In genomic region chr7:44606341-44607140, GRCh38 we compare ENCODE assay signal across 1 cellular context.
TF ChIP-seq lines count a peak whose summit lies in the region.

TSS of gene OGDH (plus strand) at chr7:44606627. CDS start at chr7:44624344, 17,717 bp downstream.

TF ChIP-seq in K562, 482 proteins besides CTCF, POLR2A, EP300 and RAD21 (continued from another document and continues in another):
- TF ChIP-seq E4F1 (CRISPR knock-in tag; IDR thresholded peaks at IDR 0.05; ENCODE audit: borderline replicate concordance) (no peak), ZNF124 (CRISPR knock-in tag; IDR thresholded peaks at IDR 0.05) (no peak), CBX8 (IDR thresholded peaks at IDR 0.05; ENCODE audit: borderline replicate concordance, extremely low read depth, low read depth, low read length, poor library complexity, severe bottlenecking) (no peak), ZNF133 (CRISPR knock-in tag; IDR thresholded peaks at IDR 0.05) (no peak), NFIC (IDR thresholded peaks at IDR 0.05) (0 out of 2 replicates have a peak, but pooled peaks have one; percentile 36), ZNF740 (CRISPR knock-in tag; IDR thresholded peaks at IDR 0.05) (no peak), ZNF740 (tag; IDR thresholded peaks at IDR 0.05) (no peak), XRCC5 (IDR thresholded peaks at IDR 0.05; ENCODE audit: low read depth, low read length) (0 out of 2 replicates have a peak, but pooled peaks have one; percentile 28), DMBX1 (CRISPR knock-in tag; IDR thresholded peaks at IDR 0.05; ENCODE audit: borderline replicate concordance) (peak; percentile 57; the same call in 1 of the 2 replicates), DNMT1 (IDR thresholded peaks at IDR 0.05) (no peak), ZNF232 (CRISPR knock-in tag; IDR thresholded peaks at IDR 0.05) (no peak), SRSF1 (IDR thresholded peaks at IDR 0.05; ENCODE audit: low read depth, low read length) (0 out of 2 replicates have a peak, but pooled peaks have one; percentile 40), NELFE (IDR thresholded peaks at IDR 0.05; ENCODE audit: insufficient read depth, insufficient read length) (no peak), ZNF277 (CRISPR knock-in tag; IDR thresholded peaks at IDR 0.05; ENCODE audit: borderline replicate concordance) (no peak), GTF2A2 (tag; IDR thresholded peaks at IDR 0.05) (no peak), MCM5 (IDR thresholded peaks at IDR 0.05; ENCODE audit: low read depth) (no peak), SUPT5H (IDR thresholded peaks at IDR 0.05) (peak; percentile 99), POLR2B (IDR thresholded peaks at IDR 0.05; ENCODE audit: low read depth, partially characterized antibody) (peak; percentile 98), ELF4 (CRISPR knock-in tag; IDR thresholded peaks at IDR 0.05) (peak; percentile 85), XRCC3 (IDR thresholded peaks at IDR 0.05) (no peak), MCM7 (IDR thresholded peaks at IDR 0.05) (no peak), POU5F1 (IDR thresholded peaks at IDR 0.05; ENCODE audit: borderline replicate concordance, low read depth, low read length, partially characterized antibody) (no peak), HMG20B (CRISPR knock-in tag; IDR thresholded peaks at IDR 0.05) (no peak), ARID3B (CRISPR knock-in tag; IDR thresholded peaks at IDR 0.05; ENCODE audit: borderline replicate concordance) (no peak), SRSF7 (optimal IDR thresholded peaks at IDR 0.05; ENCODE audit: low read depth, low read length) (no peak), FOSL1 (tag; conservative IDR thresholded peaks at IDR 0.05) (peak; percentile 50), ZFP1 (CRISPR knock-in tag; IDR thresholded peaks at IDR 0.05) (no peak), ZNF140 (CRISPR knock-in tag; IDR thresholded peaks at IDR 0.05) (no peak), CBFA2T2 (conservative IDR thresholded peaks at IDR 0.05) (peak; percentile 70), ZBTB2 (IDR thresholded peaks at IDR 0.05) (peak; percentile 65), MLX (CRISPR knock-in tag; conservative IDR thresholded peaks at IDR 0.05) (no peak), ZSCAN32 (CRISPR knock-in tag; IDR thresholded peaks at IDR 0.05) (0 out of 2 replicates have a peak, but pooled peaks have one; percentile 23), MYC (IDR thresholded peaks at IDR 0.05; ENCODE audit: low read depth, low read length) (peak; percentile 90), MYC (CRISPR knock-in tag; IDR thresholded peaks at IDR 0.05; ENCODE audit: borderline replicate concordance, low read depth) (no peak), RCOR1 (IDR thresholded peaks at IDR 0.05; ENCODE audit: borderline replicate concordance in 1 of 2, low read depth in 2 of 2, low read length in 2 of 2) (0 out of 4 replicates have a peak, but pooled peaks of 1 of the 2 experiments have one; percentile 39), MAFF (IDR thresholded peaks at IDR 0.05; ENCODE audit: low read length) (no peak), ARHGAP35 (IDR thresholded peaks at IDR 0.05; ENCODE audit: partially characterized antibody) (no peak), ZNF518B (CRISPR knock-in tag; IDR thresholded peaks at IDR 0.05) (no peak), ID3 (CRISPR knock-in tag; IDR thresholded peaks at IDR 0.05) (no peak), ID3 (tag; IDR thresholded peaks at IDR 0.05) (no peak), ZNF23 (CRISPR knock-in tag; IDR thresholded peaks at IDR 0.05) (no peak), ZNF780A (CRISPR knock-in tag; IDR thresholded peaks at IDR 0.05) (no peak), ETS1 (conservative IDR thresholded peaks at IDR 0.05; ENCODE audit: control insufficient read depth, low read depth, low read length) (peak; percentile 93), CHAMP1 (IDR thresholded peaks at IDR 0.05) (no peak), HINFP (tag; conservative IDR thresholded peaks at IDR 0.05; ENCODE audit: low read depth) (no peak), PTRF (tag; IDR thresholded peaks at IDR 0.05) (no peak), FUS (optimal IDR thresholded peaks at IDR 0.05; ENCODE audit: low read depth, low read length) (peak; percentile 72), NFATC3 (IDR thresholded peaks at IDR 0.05) (no peak), TCF15 (CRISPR knock-in tag; IDR thresholded peaks at IDR 0.05) (no peak)
